Comparison of ENCODE assay signal across 8 cellular contexts in genomic region chr5:154683101-154683757, GRCh38.
A peak's percentile ranks its signal among the peaks of the same experiment; 100 is the strongest.
DNase-seq lines count a peak whose midpoint lies in the region; ATAC-seq and TF ChIP-seq lines count a peak whose summit lies in the region.

No MANE protein-coding gene starts in this region.

- TF ChIP-seq RAD21 in HCT116 (IDR thresholded peaks at IDR 0.05; ENCODE audit: low read depth): no peak

- intact Hi-C loops in HCT116 (cut with micrococcal nuclease): loop anchor here (10.0 kb wide), 1 partner anchor 172 kb away; the partner anchor contains the start of genes CNOT8 and FAXDC2
- intact Hi-C loops in ovary (cut with DNase I): loop anchor here in 2 of 4 donors (10.0 kb wide), 1 partner anchor 72 kb away; the partner anchor contains the start of gene LARP1 (in 2 of the 2)

- TF ChIP-seq POLR2A in HCT116 (IDR thresholded peaks at IDR 0.05; ENCODE audit: borderline replicate concordance, extremely low read depth, insufficient read depth, insufficient read length) (no peak), ovary (IDR thresholded peaks at IDR 0.05) (no peak)

- H2AFZ ChIP-seq in HCT116 (ENCODE audit: low read depth, low read length, poor library complexity, severe bottlenecking): no peak overlapping the region

- no peaks in the 10 kb centered on the region for H3K9me2 ChIP-seq in HCT116 (ENCODE audit: insufficient read depth)

- H4K20me1 ChIP-seq in HCT116 (ENCODE audit: insufficient read depth): no peaks in the 10 kb centered on the region

- H3K4me1 ChIP-seq in HCT116 (ENCODE audit: control insufficient read depth in 1 of 2, insufficient read depth in 2 of 2, low read length in 2 of 2): peaks cover 16 to 27% of the 10 kb centered on the region in 2 experiments
- H3K4me1 ChIP-seq in NT2/D1 (ENCODE audit: insufficient read depth, insufficient read length): no peaks in the 10 kb centered on the region
- no peaks in the 10 kb centered on the region for H3K4me1 ChIP-seq in ovary (ENCODE audit: insufficient read depth)

- H3K79me2 ChIP-seq in HCT116 (ENCODE audit: insufficient read depth, low read length): no peaks in the 10 kb centered on the region

- BruUV-seq in HCT116 (replicated peaks; lab: Mats Ljungman, UMichigan): TSS peak; percentile 73

- peaks cover 0 to 3% of the 10 kb centered on the region in 2 experiments; a peak in 1 of 4 replicates for H3K9me3 ChIP-seq in HCT116 (ENCODE audit: control insufficient read depth in 1 of 2, insufficient read depth in 1 of 2, low read depth in 1 of 2, low read length in 2 of 2)
- peaks cover 14% of the 10 kb centered on the region; the same call in 1 of the 2 replicates for H3K9me3 ChIP-seq in NT2/D1 (ENCODE audit: insufficient read depth, low read length)
- H3K9me3 ChIP-seq in ovary: no peaks in the 10 kb centered on the region

- no peak for TF ChIP-seq EP300 in ovary (IDR thresholded peaks at IDR 0.05)

- H3K4me3 ChIP-seq in HCT116 (replicated peaks in 1 of 2; ENCODE audit: low read depth in 1 of 2, low read length in 2 of 2) (peak overlapping the region; percentile 34 to 47), NT2/D1 (ENCODE audit: insufficient read length, low read depth) (peak overlapping the region; percentile 37), epithelial cell of proximal tubule (ENCODE audit: low read depth, low read length) (peak overlapping the region; percentile 62), ovary (peak overlapping the region; percentile 37)

- TF ChIP-seq CTCF in HCT116 (IDR thresholded peaks at IDR 0.05 in 2 of 3, conservative IDR thresholded peaks at IDR 0.05 in 1 of 3; ENCODE audit: borderline replicate concordance in 1 of 3, insufficient read depth in 1 of 3, low read depth in 2 of 3, low read length in 2 of 3): no peak
- no peak for TF ChIP-seq CTCF in epithelial cell of proximal tubule (conservative IDR thresholded peaks at IDR 0.05; ENCODE audit: low read depth, low read length)
- TF ChIP-seq CTCF in ovary (IDR thresholded peaks at IDR 0.05): no peak
- no peak for TF ChIP-seq CTCF in GM20000 (IDR thresholded peaks at IDR 0.05; ENCODE audit: extremely low read depth, missing control alignments)

- ATAC-seq in GM18511 (IDR thresholded peaks at IDR 0.05; ENCODE audit: unreplicated experiment) (peak; percentile 74), HCT116 (peak; percentile 43)

- CTCF ChIA-PET in HCT116 (lab: Charles Lee): interaction anchor here (0.8 kb wide), 2 partner anchors 30 to 344 kb away, joined by 3 to 5 read pairs; no protein-coding TSS in a partner anchor

- H3K36me3 ChIP-seq in HCT116 (ENCODE audit: control insufficient read depth in 1 of 2, insufficient read depth in 2 of 2, low read length in 2 of 2) (no peaks in the 10 kb centered on the region), NT2/D1 (ENCODE audit: insufficient read depth, insufficient read length, low read length) (no peaks in the 10 kb centered on the region), ovary (no peaks in the 10 kb centered on the region)

- H3K4me2 ChIP-seq in HCT116 (ENCODE audit: low read length): peak overlapping the region; percentile 76

- H3K27me3 ChIP-seq in HCT116 (ENCODE audit: insufficient read depth, low read length): no peaks in the 10 kb centered on the region
- no peaks in the 10 kb centered on the region for H3K27me3 ChIP-seq in NT2/D1 (ENCODE audit: insufficient read depth, insufficient read length)
- H3K27me3 ChIP-seq in ovary: no peaks in the 10 kb centered on the region

- POLR2A ChIA-PET in HCT116 (lab: Charles Lee): interaction anchor here (0.6 to 1.0 kb wide), 3 partner anchors 29 to 174 kb away, joined by 3 to 5 read pairs (median 4); no protein-coding TSS in a partner anchor

- RAD21 ChIA-PET in HCT116 (lab: Charles Lee; ENCODE audit: low non-redundant PET in 1 of 2, low total read pairs in 2 of 2, uncharacterized antibody in 2 of 2, unreplicated experiment in 2 of 2): interaction anchor here in 1 of 2 experiments (0.6 kb wide), 2 partner anchors 65 to 71 kb away, joined by 3 to 5 read pairs; no protein-coding TSS in a partner anchor

- 14 to 18% (median 15%) methylated on average over 16 of the region's 16 CpGs for WGBS in ovary, 3 donors

- DNase-seq in HCT116 (ENCODE audit: low read depth, low spot score) (no peak), NT2/D1 (ENCODE audit: low read depth, low spot score) (no peak), epithelial cell of proximal tubule (ENCODE audit: low read depth) (no peak), ovary (no peak), GM20000 (ENCODE audit: low spot score) (no peak), NCI-H2227 treated with DMSO at 0.1 percent for 48 hours (lab: John Stamatoyannopoulos, UW) (no peak)
- DNase-seq in activated CD4-positive, alpha-beta T cell treated with anti-CD3 and anti-CD28 coated beads for 1 hour: no peak

- H3K27ac ChIP-seq in HCT116 (ENCODE audit: low read depth, low read length): peak overlapping the region; percentile 78
- H3K27ac ChIP-seq in ovary: no peak overlapping the region

- H3K9ac ChIP-seq in HCT116 (ENCODE audit: low read length) (peak overlapping the region; percentile 63), NT2/D1 (ENCODE audit: insufficient read length, low read depth) (peak overlapping the region; percentile 56)

TF ChIP-seq in HCT116, 20 proteins besides CTCF, POLR2A, EP300 and RAD21:
- TF ChIP-seq JUND (IDR thresholded peaks at IDR 0.05) (no peak), EZH2phosphoT487 (IDR thresholded peaks at IDR 0.05; ENCODE audit: borderline replicate concordance) (no peak), ZFX (IDR thresholded peaks at IDR 0.05) (peak; percentile 36; the same call in 1 of the 2 replicates), ATF3 (IDR thresholded peaks at IDR 0.05) (no peak), TCF7L2 (IDR thresholded peaks at IDR 0.05; ENCODE audit: borderline replicate concordance, extremely low read depth, insufficient read depth, insufficient read length) (no peak)
